Comparison of ENCODE assay signal across 33 cellular contexts in genomic region chrX:133537142-133537541, GRCh38.
"Had no signal": no experiment of that assay in that cellular context is flagged by ENCODE, and none has a peak within 500 bp of the region (broad histone marks: within the 10 kb centered on the region; RNA-seq: fewer than 3 reads in every experiment).

No MANE protein-coding gene starts in this region.

- H3K36me3 ChIP-seq: SJSA1 had no signal

- H3K4me1 ChIP-seq: SJSA1 had no signal

- H3K9me2 ChIP-seq: SK-N-SH had no signal

- H2AFZ ChIP-seq: PC-9 had no signal

- H3K4me3 ChIP-seq: PC-9, SJSA1 had no signal

- ATAC-seq: Panc1, Right ventricle myocardium inferior, T-cell had no signal

- H3K27me3 ChIP-seq: SJSA1 had no signal

- H3K4me2 ChIP-seq: KMS-11, PC-9, SK-N-SH had no signal

- H3K27ac ChIP-seq: KMS-11, PC-9, RWPE1, SJSA1 had no signal

- DNase-seq: Karpas-422, NCI-H1048, NCI-H1092 treated with DMSO at 0.1 percent for 48 hours, NCI-H1105 treated with DMSO at 0.1 percent for 48 hours, NCI-H1417, NCI-H1436, NCI-H146, NCI-H1694, NCI-H187, NCI-H1930, NCI-H2029 treated with DMSO at 0.1 percent for 48 hours, NCI-H2081 treated with DMSO at 0.1 percent for 48 hours, NCI-H2107, NCI-H2171, NCI-H226, NCI-H446 treated with DMSO at 0.1 percent for 48 hours, NCI-H510A, NCI-H524, NCI-H526, NCI-H69, NCI-H748 treated with DMSO at 0.1 percent for 48 hours, NCI-H82, PC-9, SHP77, SIG-M5, SK-N-SH, SW 1271, T-cell had no signal

- H3K9me3 ChIP-seq: SJSA1, SK-N-SH had no signal

- H3K9ac ChIP-seq: KMS-11, SK-N-SH had no signal
